In genomic region chr11:20647976-20648565, GRCh38 we compare ENCODE assay signal across 9 cellular contexts. TPM values are rescaled to one million over a fixed set of nuclear protein-coding genes. Genes with fewer than 3 reads are reported as not detected.
A peak's percentile ranks its signal among the peaks of the same experiment; 100 is the strongest.
DNase-seq lines count a peak whose midpoint lies in the region; ATAC-seq, FAIRE-seq and TF ChIP-seq lines count a peak whose summit lies in the region.
"Had no signal": no experiment of that assay in that cellular context is flagged by ENCODE, and none has a peak within 500 bp of the region (broad histone marks: within the 10 kb centered on the region; RNA-seq: fewer than 3 reads in every experiment).

No MANE protein-coding gene starts in this region.

- H3K9me3 Mint-ChIP-seq in CD14-positive monocyte, result no peaks in the 10 kb centered on the region
- H3K9me3 Mint-ChIP-seq: T-cell had no signal

- peak; percentile 63 for ATAC-seq in HG02981 (IDR thresholded peaks at IDR 0.05; ENCODE audit: unreplicated experiment)
- no peak for ATAC-seq in HG03108 (IDR thresholded peaks at IDR 0.05; ENCODE audit: unreplicated experiment)
- ATAC-seq: T-cell had no signal

- H3K27ac Mint-ChIP-seq in CD14-positive monocyte, result no peak overlapping the region
- H3K27ac Mint-ChIP-seq: T-cell had no signal

- H3K27me3 Mint-ChIP-seq in CD14-positive monocyte (ENCODE audit: low read depth in 3 of 3), result peaks cover 2 to 7% (median 7%) of the 10 kb centered on the region in 3 donors

- intact Hi-C loops in CD14-positive monocyte (cut with micrococcal nuclease), result loop anchor here (5.0 to 10.0 kb wide), 3 partner anchors 864 to 1484 kb away; no protein-coding TSS in a partner anchor

- no peaks in the 10 kb centered on the region for H3K4me1 Mint-ChIP-seq in CD14-positive monocyte
- H3K4me1 Mint-ChIP-seq: T-cell had no signal

- H3K36me3 Mint-ChIP-seq in CD14-positive monocyte, result no peaks in the 10 kb centered on the region
- H3K36me3 Mint-ChIP-seq: T-cell had no signal

- no peak for TF ChIP-seq POLR2A in GM12891 (IDR thresholded peaks at IDR 0.05; ENCODE audit: low read depth, low read length)

- peak; percentile 96 for TF ChIP-seq CTCF in CD14-positive monocyte (IDR thresholded peaks at IDR 0.05)

- no peak overlapping the region for H3K4me3 Mint-ChIP-seq in CD14-positive monocyte
- H3K4me3 Mint-ChIP-seq: T-cell had no signal

- no peak for DNase-seq in CD14-positive monocyte (ENCODE audit: low spot score)
- peak; percentile 39 for DNase-seq in GM12891 (ENCODE audit: insufficient read length, low spot score)
- peak; percentile 8 for DNase-seq in NCI-H226
- DNase-seq in activated CD8-positive, alpha-beta memory T cell treated with anti-CD3 and anti-CD28 coated beads, Interleukin-2, amount 50 U/mL, for 48 hours, result peak; percentile 60
- DNase-seq in glomerular endothelial cell (ENCODE audit: extremely low read depth, low read depth, low spot score), result peak; percentile 18
- DNase-seq in retina, result peak; percentile 84

- peak; percentile 90 for FAIRE-seq in GM12891 (lab: Jason Lieb, UNC)

TF ChIP-seq in GM12891, 5 proteins besides CTCF, POLR2A, EP300 and RAD21:
- TF ChIP-seq TAF1 (IDR thresholded peaks at IDR 0.05; ENCODE audit: low read depth, low read length) (no peak), PAX5 (IDR thresholded peaks at IDR 0.05; ENCODE audit: insufficient read depth, low read length, severe bottlenecking) (no peak), SPI1 (IDR thresholded peaks at IDR 0.05; ENCODE audit: low read depth, low read length) (no peak), POU2F2 (IDR thresholded peaks at IDR 0.05; ENCODE audit: low read depth, low read length) (no peak), POLR2AphosphoS5 (IDR thresholded peaks at IDR 0.05; ENCODE audit: low read depth, low read length) (no peak)
TF ChIP-seq in GM12891: peak in this region for 0.

RNA-seq across cellular contexts. Expression of gene NELL1, which starts 21.3 kb away (rescaled TPM):
- not detected for polyA plus RNA-seq in CD14-positive monocyte
- not detected for polyA plus RNA-seq in GM12891 (2012; ENCODE audit: low read depth, missing spikeins)
- not detected in 2 replicates for total RNA-seq in glomerular endothelial cell
- total RNA-seq: T-cell had no signal

RNA-seq across cellular contexts. Expression of gene SLC6A5, which starts 48.7 kb away (rescaled TPM):
- not detected for polyA plus RNA-seq in CD14-positive monocyte
- 0.06 TPM for polyA plus RNA-seq in GM12891 (2012; ENCODE audit: low read depth, missing spikeins)
- total RNA-seq in glomerular endothelial cell, result not detected in 2 replicates
- total RNA-seq: T-cell had no signal
